7 cellular contexts compared by ENCODE assay signal in genomic region chr11:48021201-48021820, GRCh38. TPM values are rescaled to one million over a fixed set of nuclear protein-coding genes. Genes with fewer than 3 reads are reported as not detected.
A peak's percentile ranks its signal among the peaks of the same experiment; 100 is the strongest.
DNase-seq lines count a peak whose midpoint lies in the region; ATAC-seq and TF ChIP-seq lines count a peak whose summit lies in the region.
"Not testable (repeated sequence)": the region's sequence is repeated elsewhere in the genome, so short reads cannot be mapped to it uniquely, and the experiment has no call there.

No MANE protein-coding gene starts in this region.

- peaks cover 47% of the 10 kb centered on the region for H3K4me1 ChIP-seq in CD4-positive, CD25-positive, alpha-beta regulatory T cell (ENCODE audit: control insufficient read depth, insufficient read depth, low read length, poor library complexity, severe bottlenecking)

- H3K27ac Mint-ChIP-seq in CD4-positive, CD25-positive, alpha-beta regulatory T cell = peak overlapping the region; percentile 83 to 96 (median 83)
- peak overlapping the region; percentile 99 for H3K27ac Mint-ChIP-seq in T-helper 17 cell
- peak overlapping the region; percentile 92 for H3K27ac Mint-ChIP-seq in central memory CD8-positive, alpha-beta T cell (ENCODE audit: low read depth)
- peak overlapping the region; percentile 100 for H3K27ac Mint-ChIP-seq in natural killer cell treated with Interleukin-12 subunit alpha and Interleukin-12 subunit beta and Interleukin-15 and Interleukin-18, amount 100 ng/mL, for 72 hours
- H3K27ac Mint-ChIP-seq in stimulated activated memory B cell treated with anti-CD40 and anti-IgM and Interleukin-4, amounts not matched to agents 10 μg/mL and 1 μg/mL and 100 μg/mL, for 72 hours = peak overlapping the region; percentile 95

- DNase-seq in CD4-positive, CD25-positive, alpha-beta regulatory T cell; HL-60 (ENCODE audit: low read depth in 1 of 2, low spot score in 1 of 2); T-helper 17 cell; central memory CD8-positive, alpha-beta T cell (ENCODE audit: low spot score in 2 of 2); natural killer cell treated with Interleukin-12 subunit alpha and Interleukin-12 subunit beta and Interleukin-15 and Interleukin-18, amount 100 ng/mL, for 72 hours (ENCODE audit: low spot score): not testable (repeated sequence)
- DNase-seq in NCI-H82 (lab: John Stamatoyannopoulos, UW) = peak; percentile 6

- H3K36me3 ChIP-seq in CD4-positive, CD25-positive, alpha-beta regulatory T cell (ENCODE audit: control insufficient read depth, insufficient read depth, low read length) = not testable (repeated sequence)

- ATAC-seq in CD4-positive, CD25-positive, alpha-beta regulatory T cell (ENCODE audit: low read depth in 2 of 2); T-helper 17 cell; central memory CD8-positive, alpha-beta T cell (replicated peaks; ENCODE audit: extremely low read depth, poor library complexity, severe bottlenecking); natural killer cell treated with Interleukin-12 subunit alpha and Interleukin-12 subunit beta and Interleukin-15 and Interleukin-18, amount 100 ng/mL, for 72 hours; stimulated activated memory B cell treated with anti-CD40 and anti-IgM and Interleukin-4, amounts not matched to agents 10 μg/mL and 1 μg/mL and 100 μg/mL, for 72 hours: not testable (repeated sequence)

- peak overlapping the region; percentile 28 for H3K27ac ChIP-seq in CD4-positive, CD25-positive, alpha-beta regulatory T cell (ENCODE audit: insufficient read depth, low read length, poor library complexity, severe bottlenecking)
- H3K27ac ChIP-seq in HL-60 (replicated peaks) = peak overlapping the region; percentile 70

- peak overlapping the region in 1 of 4 donors; percentile 22 for H3K4me3 Mint-ChIP-seq in CD4-positive, CD25-positive, alpha-beta regulatory T cell
- peak overlapping the region; percentile 41 for H3K4me3 Mint-ChIP-seq in T-helper 17 cell
- not testable (repeated sequence) for H3K4me3 Mint-ChIP-seq in central memory CD8-positive, alpha-beta T cell; natural killer cell treated with Interleukin-12 subunit alpha and Interleukin-12 subunit beta and Interleukin-15 and Interleukin-18, amount 100 ng/mL, for 72 hours; stimulated activated memory B cell treated with anti-CD40 and anti-IgM and Interleukin-4, amounts not matched to agents 10 μg/mL and 1 μg/mL and 100 μg/mL, for 72 hours

- H3K27me3 Mint-ChIP-seq in CD4-positive, CD25-positive, alpha-beta regulatory T cell; T-helper 17 cell; central memory CD8-positive, alpha-beta T cell; natural killer cell treated with Interleukin-12 subunit alpha and Interleukin-12 subunit beta and Interleukin-15 and Interleukin-18, amount 100 ng/mL, for 72 hours; stimulated activated memory B cell treated with anti-CD40 and anti-IgM and Interleukin-4, amounts not matched to agents 10 μg/mL and 1 μg/mL and 100 μg/mL, for 72 hours: not testable (repeated sequence)

- peaks cover 16% of the 10 kb centered on the region for H3K36me3 Mint-ChIP-seq in CD4-positive, CD25-positive, alpha-beta regulatory T cell
- not testable (repeated sequence) for H3K36me3 Mint-ChIP-seq in T-helper 17 cell (ENCODE audit: low read depth)
- H3K36me3 Mint-ChIP-seq in central memory CD8-positive, alpha-beta T cell (ENCODE audit: insufficient read depth) = peaks cover 20% of the 10 kb centered on the region
- H3K36me3 Mint-ChIP-seq in natural killer cell treated with Interleukin-12 subunit alpha and Interleukin-12 subunit beta and Interleukin-15 and Interleukin-18, amount 100 ng/mL, for 72 hours = peaks cover 13% of the 10 kb centered on the region
- H3K36me3 Mint-ChIP-seq in stimulated activated memory B cell treated with anti-CD40 and anti-IgM and Interleukin-4, amounts not matched to agents 10 μg/mL and 1 μg/mL and 100 μg/mL, for 72 hours = peaks cover 12% of the 10 kb centered on the region

- not testable (repeated sequence) for H3K27me3 ChIP-seq in CD4-positive, CD25-positive, alpha-beta regulatory T cell (ENCODE audit: control insufficient read depth, insufficient read depth, low read length); HL-60 (ENCODE audit: insufficient read depth, poor library complexity, severe bottlenecking)

- peaks cover 18 to 91% (median 59%) of the 10 kb centered on the region in 4 donors for H3K4me1 Mint-ChIP-seq in CD4-positive, CD25-positive, alpha-beta regulatory T cell
- peaks cover 49% of the 10 kb centered on the region for H3K4me1 Mint-ChIP-seq in T-helper 17 cell
- H3K4me1 Mint-ChIP-seq in central memory CD8-positive, alpha-beta T cell = peaks cover 82% of the 10 kb centered on the region
- peaks cover 79 to 83% of the 10 kb centered on the region in 2 donors for H3K4me1 Mint-ChIP-seq in natural killer cell treated with Interleukin-12 subunit alpha and Interleukin-12 subunit beta and Interleukin-15 and Interleukin-18, amount 100 ng/mL, for 72 hours (ENCODE audit: low read depth in 2 of 2)
- peaks cover 79% of the 10 kb centered on the region for H3K4me1 Mint-ChIP-seq in stimulated activated memory B cell treated with anti-CD40 and anti-IgM and Interleukin-4, amounts not matched to agents 10 μg/mL and 1 μg/mL and 100 μg/mL, for 72 hours

- not testable (repeated sequence) for H3K9me3 Mint-ChIP-seq in CD4-positive, CD25-positive, alpha-beta regulatory T cell; central memory CD8-positive, alpha-beta T cell; natural killer cell treated with Interleukin-12 subunit alpha and Interleukin-12 subunit beta and Interleukin-15 and Interleukin-18, amount 100 ng/mL, for 72 hours; stimulated activated memory B cell treated with anti-CD40 and anti-IgM and Interleukin-4, amounts not matched to agents 10 μg/mL and 1 μg/mL and 100 μg/mL, for 72 hours

- not testable (repeated sequence) for H3K4me3 ChIP-seq in CD4-positive, CD25-positive, alpha-beta regulatory T cell (ENCODE audit: low read depth, low read length); HL-60 (replicated peaks; ENCODE audit: insufficient read depth, low read length)

- not testable (repeated sequence) for H3K9me3 ChIP-seq in CD4-positive, CD25-positive, alpha-beta regulatory T cell (ENCODE audit: control insufficient read depth in 2 of 2, low read length in 2 of 2); T-helper 17 cell (ENCODE audit: control insufficient read depth, low read length, poor library complexity, severe bottlenecking)

- not testable (repeated sequence) for TF ChIP-seq CTCF in HL-60 (IDR thresholded peaks at IDR 0.05; ENCODE audit: insufficient read depth, low read length)

RNA-seq across cellular contexts. Expression of gene PTPRJ, which starts 41.0 kb away (rescaled TPM):
- total RNA-seq in CD4-positive, CD25-positive, alpha-beta regulatory T cell = 81.8 TPM
- polyA plus RNA-seq in CD4-positive, CD25-positive, alpha-beta regulatory T cell = 10 to 100 TPM; 13.8 to 20.2 (median 16.9) TPM
- total RNA-seq in T-helper 17 cell = 10 to 100 TPM; 33.2 to 83.9 TPM
- total RNA-seq in natural killer cell treated with Interleukin-12 subunit alpha and Interleukin-12 subunit beta and Interleukin-15 and Interleukin-18, amount 100 ng/mL, for 72 hours = 10 to 100 TPM; 60.7 to 83.3 TPM
